In genomic region chr15:66386204-66387123, GRCh38 we compare ENCODE assay signal across 1 cellular context.
TF ChIP-seq lines count a peak whose summit lies in the region.

TSS of gene MAP2K1 (plus strand) at chr15:66386912. CDS start at chr15:66387348, 436 bp downstream.

TF ChIP-seq in HCT116, 20 proteins besides CTCF, POLR2A, EP300 and RAD21 (continued from another document):
- TF ChIP-seq, protein P1, sequence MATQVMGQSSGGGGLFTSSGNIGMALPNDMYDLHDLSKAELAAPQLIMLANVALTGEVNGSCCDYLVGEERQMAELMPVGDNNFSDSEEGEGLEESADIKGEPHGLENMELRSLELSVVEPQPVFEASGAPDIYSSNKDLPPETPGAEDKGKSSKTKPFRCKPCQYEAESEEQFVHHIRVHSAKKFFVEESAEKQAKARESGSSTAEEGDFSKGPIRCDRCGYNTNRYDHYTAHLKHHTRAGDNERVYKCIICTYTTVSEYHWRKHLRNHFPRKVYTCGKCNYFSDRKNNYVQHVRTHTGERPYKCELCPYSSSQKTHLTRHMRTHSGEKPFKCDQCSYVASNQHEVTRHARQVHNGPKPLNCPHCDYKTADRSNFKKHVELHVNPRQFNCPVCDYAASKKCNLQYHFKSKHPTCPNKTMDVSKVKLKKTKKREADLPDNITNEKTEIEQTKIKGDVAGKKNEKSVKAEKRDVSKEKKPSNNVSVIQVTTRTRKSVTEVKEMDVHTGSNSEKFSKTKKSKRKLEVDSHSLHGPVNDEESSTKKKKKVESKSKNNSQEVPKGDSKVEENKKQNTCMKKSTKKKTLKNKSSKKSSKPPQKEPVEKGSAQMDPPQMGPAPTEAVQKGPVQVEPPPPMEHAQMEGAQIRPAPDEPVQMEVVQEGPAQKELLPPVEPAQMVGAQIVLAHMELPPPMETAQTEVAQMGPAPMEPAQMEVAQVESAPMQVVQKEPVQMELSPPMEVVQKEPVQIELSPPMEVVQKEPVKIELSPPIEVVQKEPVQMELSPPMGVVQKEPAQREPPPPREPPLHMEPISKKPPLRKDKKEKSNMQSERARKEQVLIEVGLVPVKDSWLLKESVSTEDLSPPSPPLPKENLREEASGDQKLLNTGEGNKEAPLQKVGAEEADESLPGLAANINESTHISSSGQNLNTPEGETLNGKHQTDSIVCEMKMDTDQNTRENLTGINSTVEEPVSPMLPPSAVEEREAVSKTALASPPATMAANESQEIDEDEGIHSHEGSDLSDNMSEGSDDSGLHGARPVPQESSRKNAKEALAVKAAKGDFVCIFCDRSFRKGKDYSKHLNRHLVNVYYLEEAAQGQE (IDR thresholded peaks at IDR 0.05; ENCODE audit: low read depth) = no peak
- TF ChIP-seq POLR2AphosphoS5 (IDR thresholded peaks at IDR 0.05; ENCODE audit: low read depth, low read length) = peak; percentile 86
- peak; percentile 84 for TF ChIP-seq SIN3A (IDR thresholded peaks at IDR 0.05; ENCODE audit: low read depth)
- TF ChIP-seq ZNF274 (IDR thresholded peaks at IDR 0.05; ENCODE audit: low read depth, low read length) = no peak
- TF ChIP-seq EZH2phosphoT487 (IDR thresholded peaks at IDR 0.05; ENCODE audit: borderline replicate concordance) = no peak
- peak; percentile 53 for TF ChIP-seq YY1 (IDR thresholded peaks at IDR 0.05; ENCODE audit: extremely low read depth, insufficient replicate concordance, low read depth, low read length)
- no peak for TF ChIP-seq EZH2 (IDR thresholded peaks at IDR 0.05)
- TF ChIP-seq SRF (IDR thresholded peaks at IDR 0.05; ENCODE audit: low read depth) = peak; percentile 86
- no peak for TF ChIP-seq CEBPB (IDR thresholded peaks at IDR 0.05; ENCODE audit: low read depth)
- peak; percentile 94 for TF ChIP-seq SP1 (IDR thresholded peaks at IDR 0.05; ENCODE audit: low read depth)
